In genomic region chrY:8452963-8453362, GRCh38 we compare ENCODE assay signal across 16 cellular contexts.
DNase-seq lines count a peak whose midpoint lies in the region; ATAC-seq and TF ChIP-seq lines count a peak whose summit lies in the region.
"Had no signal": no experiment of that assay in that cellular context is flagged by ENCODE, and none has a peak within 500 bp of the region (broad histone marks: within the 10 kb centered on the region; RNA-seq: fewer than 3 reads in every experiment).

No MANE protein-coding gene starts in this region.

- no peaks in the 10 kb centered on the region for H3K4me1 ChIP-seq in foreskin keratinocyte
- H3K4me1 ChIP-seq: BE2C had no signal

- no peaks in the 10 kb centered on the region for H3K27me3 ChIP-seq in foreskin keratinocyte
- H3K27me3 ChIP-seq: BE2C had no signal

- H3K9me3 Mint-ChIP-seq in activated naive CD8-positive, alpha-beta T cell treated with anti-CD3 and anti-CD28 coated beads, Interleukin-2, amount 50 U/mL, for 24 hours, result no peaks in the 10 kb centered on the region
- no peaks in the 10 kb centered on the region for H3K9me3 Mint-ChIP-seq in activated naive CD8-positive, alpha-beta T cell treated with anti-CD3 and anti-CD28 coated beads for 36 hours
- H3K9me3 Mint-ChIP-seq in activated T-helper 17 cell treated with anti-CD3 and anti-CD28 coated beads, Interleukin-2, amount 50 U/mL, for 72 hours, result no peaks in the 10 kb centered on the region
- H3K9me3 Mint-ChIP-seq in stimulated activated naive CD8-positive, alpha-beta T cell treated with anti-CD3 and anti-CD28 coated beads, Interleukin-15, amount 100 ng/mL, for 72 hours, result peaks cover 10% of the 10 kb centered on the region in 2 donors
- H3K9me3 Mint-ChIP-seq: CD4-positive, CD25-positive, alpha-beta regulatory T cell; CD8-positive, alpha-beta memory T cell had no signal

- H3K27ac Mint-ChIP-seq in activated naive CD8-positive, alpha-beta T cell treated with anti-CD3 and anti-CD28 coated beads, Interleukin-2, amount 50 U/mL, for 24 hours, result no peak overlapping the region
- H3K27ac Mint-ChIP-seq in activated naive CD8-positive, alpha-beta T cell treated with anti-CD3 and anti-CD28 coated beads for 36 hours, result no peak overlapping the region
- no peak overlapping the region for H3K27ac Mint-ChIP-seq in activated T-helper 17 cell treated with anti-CD3 and anti-CD28 coated beads, Interleukin-2, amount 50 U/mL, for 72 hours
- H3K27ac Mint-ChIP-seq in stimulated activated naive CD8-positive, alpha-beta T cell treated with anti-CD3 and anti-CD28 coated beads, Interleukin-15, amount 100 ng/mL, for 72 hours, result no peak overlapping the region
- H3K27ac Mint-ChIP-seq: CD4-positive, CD25-positive, alpha-beta regulatory T cell; CD8-positive, alpha-beta memory T cell; GM23338 had no signal

- no peaks in the 10 kb centered on the region for H3K4me1 Mint-ChIP-seq in activated naive CD8-positive, alpha-beta T cell treated with anti-CD3 and anti-CD28 coated beads, Interleukin-2, amount 50 U/mL, for 24 hours
- H3K4me1 Mint-ChIP-seq in activated naive CD8-positive, alpha-beta T cell treated with anti-CD3 and anti-CD28 coated beads for 36 hours, result no peaks in the 10 kb centered on the region
- no peaks in the 10 kb centered on the region for H3K4me1 Mint-ChIP-seq in activated T-helper 17 cell treated with anti-CD3 and anti-CD28 coated beads, Interleukin-2, amount 50 U/mL, for 72 hours
- H3K4me1 Mint-ChIP-seq in stimulated activated naive CD8-positive, alpha-beta T cell treated with anti-CD3 and anti-CD28 coated beads, Interleukin-15, amount 100 ng/mL, for 72 hours, result no peaks in the 10 kb centered on the region
- H3K4me1 Mint-ChIP-seq: CD4-positive, CD25-positive, alpha-beta regulatory T cell; CD8-positive, alpha-beta memory T cell; GM23338 had no signal

- no peak overlapping the region for H3K27ac ChIP-seq in foreskin keratinocyte

- no peak for TF ChIP-seq CTCF in foreskin keratinocyte (conservative IDR thresholded peaks at IDR 0.05)

- ATAC-seq in activated naive CD8-positive, alpha-beta T cell treated with anti-CD3 and anti-CD28 coated beads, Interleukin-2, amount 50 U/mL, for 24 hours, result peak; percentile 66
- ATAC-seq in activated T-helper 17 cell treated with anti-CD3 and anti-CD28 coated beads, Interleukin-2, amount 50 U/mL, for 72 hours (replicated peaks), result peak; percentile 72
- peak; percentile 68 for ATAC-seq in foreskin keratinocyte
- ATAC-seq in stimulated activated naive CD8-positive, alpha-beta T cell treated with anti-CD3 and anti-CD28 coated beads, Interleukin-15, amount 100 ng/mL, for 72 hours, result peak; percentile 42
- no peak for ATAC-seq in SK-N-SH treated with all-trans-retinoic acid at 6 μM for 48 hours
- ATAC-seq: GM23338 had no signal

- no peaks in the 10 kb centered on the region for H3K36me3 Mint-ChIP-seq in activated naive CD8-positive, alpha-beta T cell treated with anti-CD3 and anti-CD28 coated beads, Interleukin-2, amount 50 U/mL, for 24 hours (ENCODE audit: low read depth)
- no peaks in the 10 kb centered on the region for H3K36me3 Mint-ChIP-seq in activated naive CD8-positive, alpha-beta T cell treated with anti-CD3 and anti-CD28 coated beads for 36 hours
- no peaks in the 10 kb centered on the region for H3K36me3 Mint-ChIP-seq in activated T-helper 17 cell treated with anti-CD3 and anti-CD28 coated beads, Interleukin-2, amount 50 U/mL, for 72 hours (ENCODE audit: low read depth)
- H3K36me3 Mint-ChIP-seq: CD4-positive, CD25-positive, alpha-beta regulatory T cell; CD8-positive, alpha-beta memory T cell had no signal

- H3K4me3 Mint-ChIP-seq in activated naive CD8-positive, alpha-beta T cell treated with anti-CD3 and anti-CD28 coated beads, Interleukin-2, amount 50 U/mL, for 24 hours, result no peak overlapping the region
- no peak overlapping the region for H3K4me3 Mint-ChIP-seq in activated naive CD8-positive, alpha-beta T cell treated with anti-CD3 and anti-CD28 coated beads for 36 hours
- H3K4me3 Mint-ChIP-seq in activated T-helper 17 cell treated with anti-CD3 and anti-CD28 coated beads, Interleukin-2, amount 50 U/mL, for 72 hours, result no peak overlapping the region
- H3K4me3 Mint-ChIP-seq in stimulated activated naive CD8-positive, alpha-beta T cell treated with anti-CD3 and anti-CD28 coated beads, Interleukin-15, amount 100 ng/mL, for 72 hours, result no peak overlapping the region
- H3K4me3 Mint-ChIP-seq: CD4-positive, CD25-positive, alpha-beta regulatory T cell; CD8-positive, alpha-beta memory T cell; GM23338 had no signal

- H3K27me3 Mint-ChIP-seq in activated naive CD8-positive, alpha-beta T cell treated with anti-CD3 and anti-CD28 coated beads, Interleukin-2, amount 50 U/mL, for 24 hours, result peaks cover 3% of the 10 kb centered on the region
- no peaks in the 10 kb centered on the region for H3K27me3 Mint-ChIP-seq in activated naive CD8-positive, alpha-beta T cell treated with anti-CD3 and anti-CD28 coated beads for 36 hours
- peaks cover 3% of the 10 kb centered on the region for H3K27me3 Mint-ChIP-seq in activated T-helper 17 cell treated with anti-CD3 and anti-CD28 coated beads, Interleukin-2, amount 50 U/mL, for 72 hours
- peaks cover 8% of the 10 kb centered on the region for H3K27me3 Mint-ChIP-seq in stimulated activated naive CD8-positive, alpha-beta T cell treated with anti-CD3 and anti-CD28 coated beads, Interleukin-15, amount 100 ng/mL, for 72 hours
- H3K27me3 Mint-ChIP-seq: CD4-positive, CD25-positive, alpha-beta regulatory T cell; CD8-positive, alpha-beta memory T cell had no signal

- no peak for DNase-seq in activated naive CD8-positive, alpha-beta T cell treated with anti-CD3 and anti-CD28 coated beads, Interleukin-2, amount 50 U/mL, for 24 hours
- DNase-seq in activated naive CD8-positive, alpha-beta T cell treated with anti-CD3 and anti-CD28 coated beads for 36 hours, result no peak
- DNase-seq in foreskin keratinocyte (peak; percentile 3 to 9), NOMO-1 treated with dmso at 0.1 percent for 144 hours (lab: John Stamatoyannopoulos, UW; ENCODE audit: unreplicated experiment) (no peak), DMS153 (lab: John Stamatoyannopoulos, UW) (no peak)
- no peak for DNase-seq in stimulated activated naive CD8-positive, alpha-beta T cell treated with anti-CD3 and anti-CD28 coated beads, Interleukin-15, amount 100 ng/mL, for 72 hours
- DNase-seq: ACHN; BE2C; C1 segment of cervical spinal cord; CD4-positive, CD25-positive, alpha-beta regulatory T cell; CD8-positive, alpha-beta memory T cell; COR-L47; DMS 273 treated with DMSO at 0.1 percent for 48 hours had no signal

TF ChIP-seq in SK-N-SH treated with all-trans-retinoic acid at 6 μM for 48 hours, 23 proteins besides CTCF, POLR2A, EP300 and RAD21 (continues in another document):
- TF ChIP-seq ARNTL (CRISPR knock-in tag; IDR thresholded peaks at IDR 0.05; ENCODE audit: borderline replicate concordance, low read depth), result no peak
- no peak for TF ChIP-seq ZC3H10 (CRISPR knock-in tag; IDR thresholded peaks at IDR 0.05)
- TF ChIP-seq ZNF8 (CRISPR knock-in tag; IDR thresholded peaks at IDR 0.05), result no peak
- no peak for TF ChIP-seq ZFP30 (CRISPR knock-in tag; IDR thresholded peaks at IDR 0.05)
- TF ChIP-seq ISL1 (CRISPR knock-in tag; IDR thresholded peaks at IDR 0.05), result no peak
- no peak for TF ChIP-seq TSHZ2 (CRISPR knock-in tag; IDR thresholded peaks at IDR 0.05)
- TF ChIP-seq SNAI2 (CRISPR knock-in tag; IDR thresholded peaks at IDR 0.05), result no peak
- no peak for TF ChIP-seq TCF4 (CRISPR knock-in tag; IDR thresholded peaks at IDR 0.05; ENCODE audit: borderline replicate concordance)
- TF ChIP-seq BACH2 (CRISPR knock-in tag; IDR thresholded peaks at IDR 0.05; ENCODE audit: borderline replicate concordance), result no peak
- TF ChIP-seq, protein P1, sequence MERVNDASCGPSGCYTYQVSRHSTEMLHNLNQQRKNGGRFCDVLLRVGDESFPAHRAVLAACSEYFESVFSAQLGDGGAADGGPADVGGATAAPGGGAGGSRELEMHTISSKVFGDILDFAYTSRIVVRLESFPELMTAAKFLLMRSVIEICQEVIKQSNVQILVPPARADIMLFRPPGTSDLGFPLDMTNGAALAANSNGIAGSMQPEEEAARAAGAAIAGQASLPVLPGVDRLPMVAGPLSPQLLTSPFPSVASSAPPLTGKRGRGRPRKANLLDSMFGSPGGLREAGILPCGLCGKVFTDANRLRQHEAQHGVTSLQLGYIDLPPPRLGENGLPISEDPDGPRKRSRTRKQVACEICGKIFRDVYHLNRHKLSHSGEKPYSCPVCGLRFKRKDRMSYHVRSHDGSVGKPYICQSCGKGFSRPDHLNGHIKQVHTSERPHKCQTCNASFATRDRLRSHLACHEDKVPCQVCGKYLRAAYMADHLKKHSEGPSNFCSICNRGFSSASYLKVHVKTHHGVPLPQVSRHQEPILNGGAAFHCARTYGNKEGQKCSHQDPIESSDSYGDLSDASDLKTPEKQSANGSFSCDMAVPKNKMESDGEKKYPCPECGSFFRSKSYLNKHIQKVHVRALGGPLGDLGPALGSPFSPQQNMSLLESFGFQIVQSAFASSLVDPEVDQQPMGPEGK (CRISPR knock-in tag; IDR thresholded peaks at IDR 0.05; ENCODE audit: borderline replicate concordance), result no peak
- TF ChIP-seq OSR1 (CRISPR knock-in tag; IDR thresholded peaks at IDR 0.05), result no peak
- TF ChIP-seq TOX (CRISPR knock-in tag; IDR thresholded peaks at IDR 0.05; ENCODE audit: borderline replicate concordance), result no peak
- TF ChIP-seq ZNF565 (CRISPR knock-in tag; conservative IDR thresholded peaks at IDR 0.05; ENCODE audit: low read depth), result no peak

Comparison
In these comparisons a context has a peak if more than half of its experiments do, and no peak if none do; other contexts are left out.
1. DNase-seq: peak in foreskin keratinocyte (2 of 2); none in activated naive CD8-positive, alpha-beta T cell treated with anti-CD3 and anti-CD28 coated beads, Interleukin-2, amount 50 U/mL, for 24 hours (single experiment), activated naive CD8-positive, alpha-beta T cell treated with anti-CD3 and anti-CD28 coated beads for 36 hours (single experiment), stimulated activated naive CD8-positive, alpha-beta T cell treated with anti-CD3 and anti-CD28 coated beads, Interleukin-15, amount 100 ng/mL, for 72 hours (0 of 2), NOMO-1 treated with dmso at 0.1 percent for 144 hours (single experiment) and DMS153 (single experiment).